Comparison of ENCODE assay signal across 15 cellular contexts in genomic region chr18:2471523-2471922, GRCh38.
A peak's percentile ranks its signal among the peaks of the same experiment; 100 is the strongest.
DNase-seq lines count a peak whose midpoint lies in the region; ATAC-seq, FAIRE-seq and TF ChIP-seq lines count a peak whose summit lies in the region.
"Had no signal": no experiment of that assay in that cellular context is flagged by ENCODE, and none has a peak within 500 bp of the region (broad histone marks: within the 10 kb centered on the region; RNA-seq: fewer than 3 reads in every experiment).

No MANE protein-coding gene starts in this region.

- H3K4me3 ChIP-seq in K562: no peak overlapping the region
- no peak overlapping the region for H3K4me3 ChIP-seq in stomach
- H3K4me3 ChIP-seq: left lung, spleen had no signal

- H3K27me3 ChIP-seq in K562 (ENCODE audit: control insufficient read depth in 2 of 2, insufficient read depth in 2 of 2, low read length in 2 of 2) (no peaks in the 10 kb centered on the region; a peak in 1 of 5 replicates), stomach (no peaks in the 10 kb centered on the region)
- H3K27me3 ChIP-seq: left lung, spleen had no signal

- H3K4me1 ChIP-seq in K562 (replicated peaks in 1 of 2; ENCODE audit: control insufficient read depth in 2 of 2, insufficient read depth in 2 of 2, low read length in 2 of 2) (no peaks in the 10 kb centered on the region), stomach (no peaks in the 10 kb centered on the region)
- H3K4me1 ChIP-seq: left lung, spleen had no signal

- H4K20me1 ChIP-seq in K562 (replicated peaks; ENCODE audit: control insufficient read depth, insufficient read depth, low read length): no peaks in the 10 kb centered on the region

- no peaks in the 10 kb centered on the region for H3K9me3 Mint-ChIP-seq in T-cell
- H3K9me3 Mint-ChIP-seq: activated naive CD8-positive, alpha-beta T cell treated with anti-CD3 and anti-CD28 coated beads for 36 hours; T-helper 1 cell treated with Interleukin-12 subunit alpha and Interleukin-12 subunit beta and Interleukin-4 antibody, amounts not matched to agents 30 μg/mL and 1 μg/mL, for 36 hours had no signal

- H3K9me3 ChIP-seq in K562 (replicated peaks; ENCODE audit: control insufficient read depth, insufficient read depth, low read depth, low read length): no peaks in the 10 kb centered on the region
- H3K9me3 ChIP-seq in stomach: no peaks in the 10 kb centered on the region
- H3K9me3 ChIP-seq: left lung, spleen had no signal

- peak; percentile 29 for FAIRE-seq in K562 (lab: Jason Lieb, UNC)

- H3K27me3 Mint-ChIP-seq in T-cell: peaks cover 20 to 29% of the 10 kb centered on the region in 2 donors

- BruUV-seq in K562 (replicated peaks; lab: Mats Ljungman, UMichigan): no TSS peak

- H3K27ac ChIP-seq in 22Rv1 (no peak overlapping the region), K562 (ENCODE audit: extremely low read depth, low read depth, low read length) (no peak overlapping the region), stomach (no peak overlapping the region)
- H3K27ac ChIP-seq: left lung, spleen had no signal

- no peak overlapping the region for H3K4me2 ChIP-seq in K562 (ENCODE audit: insufficient read depth, low read length)

- no peak overlapping the region for H3K4me3 Mint-ChIP-seq in T-cell
- H3K4me3 Mint-ChIP-seq: activated naive CD8-positive, alpha-beta T cell treated with anti-CD3 and anti-CD28 coated beads for 36 hours; nephron progenitor cell; T-helper 1 cell treated with Interleukin-12 subunit alpha and Interleukin-12 subunit beta and Interleukin-4 antibody, amounts not matched to agents 30 μg/mL and 1 μg/mL, for 36 hours had no signal

- POLR2A ChIA-PET in GM10248 (lab: Yijun Ruan, JAX): interaction anchor here (0.6 kb wide), 1 partner anchor 31 kb away, joined by 3 read pairs; no protein-coding TSS in a partner anchor
- POLR2A ChIA-PET in K562 (lab: Yijun Ruan, JAX): interaction anchor here (0.8 kb wide), 1 partner anchor 146 kb away, joined by 3 read pairs; no protein-coding TSS in a partner anchor
- POLR2A ChIA-PET in T-cell (lab: Charles Lee): no interaction called here

- H3K79me2 ChIP-seq in K562 (ENCODE audit: control insufficient read depth, insufficient read depth, low read length): no peaks in the 10 kb centered on the region

- intact Hi-C loops in K562 (cut with micrococcal nuclease): loop anchor here (1.0 to 5.0 kb wide), 2 partner anchors 134 to 366 kb away; no protein-coding TSS in a partner anchor
- intact Hi-C loops in stomach (cut with DNase I; ENCODE audit: low total_unique reads): no loop called here

- no peaks in the 10 kb centered on the region for H3K36me3 ChIP-seq in K562 (ENCODE audit: control insufficient read depth, insufficient read depth, low read length)
- no peaks in the 10 kb centered on the region for H3K36me3 ChIP-seq in stomach
- H3K36me3 ChIP-seq: left lung, spleen had no signal

- CTCF ChIA-PET in GM10248 (lab: Yijun Ruan, JAX) (interaction anchor here (1.7 kb wide), 1 partner anchor 12 kb away, joined by 5 read pairs; no protein-coding TSS in a partner anchor), K562 (lab: Yijun Ruan, JAX; ENCODE audit: low intra/inter-chr PET ratio) (interaction anchor here (0.7 kb wide), 1 partner anchor 9 kb away, joined by 3 read pairs; no protein-coding TSS in a partner anchor), T-cell (lab: Charles Lee) (no interaction called here)

- no peaks in the 10 kb centered on the region for H3K9me1 ChIP-seq in K562 (ENCODE audit: control insufficient read depth, insufficient read depth, low read length)

- peak overlapping the region; percentile 66 for H2AFZ ChIP-seq in K562 (ENCODE audit: low read depth, low read length)

- H3K27ac Mint-ChIP-seq in T-cell: no peak overlapping the region
- H3K27ac Mint-ChIP-seq: activated naive CD8-positive, alpha-beta T cell treated with anti-CD3 and anti-CD28 coated beads for 36 hours; nephron progenitor cell; T-helper 1 cell treated with Interleukin-12 subunit alpha and Interleukin-12 subunit beta and Interleukin-4 antibody, amounts not matched to agents 30 μg/mL and 1 μg/mL, for 36 hours had no signal

- TF ChIP-seq EP300 in K562 (IDR thresholded peaks at IDR 0.05; ENCODE audit: low read length): no peak
- no peak for TF ChIP-seq EP300 in stomach (IDR thresholded peaks at IDR 0.05)

- 25% methylated on average over 2 of the region's 2 CpGs for WGBS in K562 (ENCODE audit: insufficient coverage, low coverage, missing lambda C conversion rate)
- WGBS in stomach, 5 donors: 86 to 92% (median 87%) methylated on average over 2 of the region's 2 CpGs

- in situ Hi-C loops in K562 (cut with MboI): no loop called here

- peak; percentile 44 to 77 for TF ChIP-seq RAD21 in K562 (CRISPR knock-in tag; conservative IDR thresholded peaks at IDR 0.05 in 1 of 2, IDR thresholded peaks at IDR 0.05 in 1 of 2)

- TF ChIP-seq POLR2A in K562 (conservative IDR thresholded peaks at IDR 0.05): no peak
- no peak for TF ChIP-seq POLR2A in stomach (IDR thresholded peaks at IDR 0.05)

- H3K4me1 Mint-ChIP-seq in T-cell: no peaks in the 10 kb centered on the region
- H3K4me1 Mint-ChIP-seq: activated naive CD8-positive, alpha-beta T cell treated with anti-CD3 and anti-CD28 coated beads for 36 hours had no signal

- DNase-seq in GM10248 (ENCODE audit: extremely low spot score): no peak
- peak; percentile 10 for DNase-seq in HuH-7 (ENCODE audit: low spot score)
- peak; percentile 16 to 62 (median 30) for DNase-seq in K562 (ENCODE audit: extremely low read depth in 1 of 4, low spot score in 3 of 4)
- DNase-seq in islet precursor cell: no peak
- no peak for DNase-seq in stomach
- DNase-seq in NCI-H446 treated with DMSO at 0.1 percent for 48 hours (lab: John Stamatoyannopoulos, UW): no peak
- DNase-seq in T-cell: no peak
- DNase-seq: activated naive CD8-positive, alpha-beta T cell treated with anti-CD3 and anti-CD28 coated beads for 36 hours; C1 segment of cervical spinal cord; left lung; NCI-H1048; nephron progenitor cell; spleen had no signal

- H3K9ac ChIP-seq in K562 (ENCODE audit: insufficient read depth in 1 of 2, low read depth in 2 of 2, low read length in 2 of 2): no peak overlapping the region

- no peaks in the 10 kb centered on the region for H3K36me3 Mint-ChIP-seq in T-cell
- H3K36me3 Mint-ChIP-seq: activated naive CD8-positive, alpha-beta T cell treated with anti-CD3 and anti-CD28 coated beads for 36 hours had no signal

- TF ChIP-seq CTCF in 22Rv1 (IDR thresholded peaks at IDR 0.05) (peak; percentile 42), GM10248 (IDR thresholded peaks at IDR 0.05; ENCODE audit: control extremely low read depth, extremely low read depth, low read depth, missing control alignments) (peak; percentile 7), K562 (IDR thresholded peaks at IDR 0.05 in 2 of 3, conservative IDR thresholded peaks at IDR 0.05 in 1 of 3; ENCODE audit: insufficient read depth in 2 of 3, low read depth in 1 of 3, low read length in 3 of 3) (peak; percentile 66 to 80 (median 75)), stomach (IDR thresholded peaks at IDR 0.05) (no peak)

- ATAC-seq in K562 (peak; percentile 94), T-cell (replicated peaks in 1 of 4) (no peak)
- ATAC-seq: left lung had no signal

TF ChIP-seq in K562, 482 proteins besides CTCF, POLR2A, EP300 and RAD21 (continues in another document):
- peak; percentile 10; the same call in 1 of the 2 replicates for TF ChIP-seq DEAF1 (CRISPR knock-in tag; IDR thresholded peaks at IDR 0.05)
- no peak for TF ChIP-seq ZBTB5 (IDR thresholded peaks at IDR 0.05)
- no peak for TF ChIP-seq RFX5 (IDR thresholded peaks at IDR 0.05; ENCODE audit: low read depth, low read length)
- no peak for TF ChIP-seq SREBF1 (IDR thresholded peaks at IDR 0.05; ENCODE audit: borderline replicate concordance, low read depth, low read length)
- no peak for TF ChIP-seq JUN (IDR thresholded peaks at IDR 0.05; ENCODE audit: borderline replicate concordance, low read depth, low read length)
- TF ChIP-seq JUN (CRISPR knock-in tag; IDR thresholded peaks at IDR 0.05; ENCODE audit: borderline replicate concordance): no peak
- no peak for TF ChIP-seq CC2D1A (IDR thresholded peaks at IDR 0.05)
- TF ChIP-seq ZC3H4 (CRISPR knock-in tag; IDR thresholded peaks at IDR 0.05; ENCODE audit: borderline replicate concordance): no peak
- TF ChIP-seq CHD4 (IDR thresholded peaks at IDR 0.05; ENCODE audit: insufficient read depth, insufficient replicate concordance, low read depth, low read length, poor library complexity, severe bottlenecking): no peak

Comparison
In these comparisons a context has a peak if more than half of its experiments do, and no peak if none do; other contexts are left out.
1. CTCF ChIP-seq: peak in 22Rv1 (single experiment), GM10248 (single experiment) and K562 (3 of 3); none in stomach (0 of 7).
2. DNase-seq: peak in HuH-7 (single experiment) and K562 (4 of 4); none in GM10248 (single experiment), islet precursor cell (single experiment), stomach (single experiment), NCI-H446 treated with DMSO at 0.1 percent for 48 hours (single experiment) and T-cell (0 of 34).
3. CTCF ChIA-PET loops: an anchor here in GM10248 (1.7 kb wide) and K562 (0.7 kb wide); none called in T-cell.
4. POLR2A ChIA-PET loops: an anchor here in GM10248 (0.6 kb wide) and K562 (0.8 kb wide); none called in T-cell.